ENCODE assay signal across 14 cellular contexts in the genomic region with DNA sequence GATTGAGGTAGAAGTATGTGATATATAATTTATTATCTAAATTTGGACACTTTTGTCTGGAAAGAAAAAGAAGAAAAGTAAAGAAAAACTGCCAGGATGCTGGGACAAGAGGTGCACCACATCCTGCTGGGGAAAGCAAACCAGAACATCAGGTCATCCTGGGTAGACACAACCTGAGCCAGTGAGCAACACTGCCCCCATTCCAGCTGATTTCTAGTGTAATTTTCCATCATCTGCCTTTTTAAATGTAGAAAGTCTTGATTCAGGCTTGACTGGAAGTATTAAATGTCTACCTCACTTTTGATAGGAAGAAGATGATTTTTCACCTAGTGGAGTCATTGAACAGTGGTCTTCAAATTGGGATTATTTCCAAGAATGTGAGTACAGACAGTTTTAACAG.
DNase-seq lines count a peak whose midpoint lies in the region; ATAC-seq and TF ChIP-seq lines count a peak whose summit lies in the region.
"Had no signal": no experiment of that assay in that cellular context is flagged by ENCODE, and none has a peak within 500 bp of the region (broad histone marks: within the 10 kb centered on the region; RNA-seq: fewer than 3 reads in every experiment).

No MANE protein-coding gene starts in this region.

- ATAC-seq in left ventricle myocardium superior: no peak
- no peak for ATAC-seq in GM19463 (IDR thresholded peaks at IDR 0.05; ENCODE audit: unreplicated experiment)
- ATAC-seq in HG02642 (IDR thresholded peaks at IDR 0.05; ENCODE audit: poor library complexity, unreplicated experiment): no peak
- no peak for ATAC-seq in HG03460 (IDR thresholded peaks at IDR 0.05; ENCODE audit: unreplicated experiment)
- ATAC-seq: natural killer cell treated with Interleukin-12 subunit alpha and Interleukin-12 subunit beta and Interleukin-15 and Interleukin-18, amount 100 ng/mL, for 72 hours had no signal

- no peak overlapping the region for H2BK5ac ChIP-seq in mesendoderm (ENCODE audit: low read length)

- no peak overlapping the region for H3K9ac ChIP-seq in mesendoderm (ENCODE audit: low read length)

- peak in 1 of 2 donors; percentile 4 for DNase-seq in cardiac muscle cell (ENCODE audit: low read depth in 1 of 2, low spot score in 1 of 2)
- DNase-seq in left ventricle myocardium superior: no peak
- peak; percentile 44 for DNase-seq in astrocyte of the hippocampus (ENCODE audit: low read depth, low spot score)
- peak; percentile 37 for DNase-seq in mesendoderm
- DNase-seq in H7: no peak
- DNase-seq: anterior cingulate cortex; DND-41; NCI-H2171 treated with DMSO at 0.1 percent for 48 hours; stimulated activated naive CD4-positive, alpha-beta T cell; T1000 had no signal

- no peak overlapping the region for H3K56ac ChIP-seq in mesendoderm (ENCODE audit: low read length)

- intact Hi-C loops in left ventricle myocardium superior (cut with micrococcal nuclease): loop anchor here (2.0 kb wide), 1 partner anchor 60 kb away; no protein-coding TSS in a partner anchor

- H3K4me3 ChIP-seq in cardiac muscle cell (no peak overlapping the region), mesendoderm (ENCODE audit: low read length) (no peak overlapping the region), H7 (ENCODE audit: insufficient read depth, low read depth, low read length) (no peak overlapping the region)

- H4K5ac ChIP-seq in mesendoderm (ENCODE audit: low read length): no peak overlapping the region

- H3K79me1 ChIP-seq in mesendoderm (ENCODE audit: low read length): no peaks in the 10 kb centered on the region

- H2BK120ac ChIP-seq in mesendoderm (ENCODE audit: low read depth, low read length): no peak overlapping the region

- H3K27me3 ChIP-seq in cardiac muscle cell (no peaks in the 10 kb centered on the region), mesendoderm (ENCODE audit: insufficient read depth, low read length, poor library complexity) (no peaks in the 10 kb centered on the region), H7 (ENCODE audit: control insufficient read depth, insufficient read depth, low read length) (no peaks in the 10 kb centered on the region)

- no peak overlapping the region for H3K4me2 ChIP-seq in mesendoderm (ENCODE audit: low read length)

- no peak overlapping the region for H2AK5ac ChIP-seq in mesendoderm (ENCODE audit: low read length)

- H3K9me3 ChIP-seq in cardiac muscle cell (ENCODE audit: low read depth): no peaks in the 10 kb centered on the region

- H3K4me1 ChIP-seq in cardiac muscle cell (ENCODE audit: low read depth) (peaks cover 15% of the 10 kb centered on the region), mesendoderm (ENCODE audit: control insufficient read depth, low read depth, low read length) (no peaks in the 10 kb centered on the region)

- TF ChIP-seq CTCF in cardiac muscle cell (IDR thresholded peaks at IDR 0.05; ENCODE audit: low read depth, low read length): no peak

- H3K18ac ChIP-seq in mesendoderm (ENCODE audit: low read length): no peak overlapping the region

- H3K27ac ChIP-seq in cardiac muscle cell: peak overlapping the region; percentile 86
- H3K27ac ChIP-seq in mesendoderm (ENCODE audit: low read depth, low read length): no peak overlapping the region

- no peaks in the 10 kb centered on the region for H3K79me2 ChIP-seq in mesendoderm (ENCODE audit: control insufficient read depth, insufficient read depth, low read length)

- H2BK15ac ChIP-seq in mesendoderm (replicated peaks; ENCODE audit: low read depth): no peak overlapping the region

- no peak overlapping the region for H3K4ac ChIP-seq in mesendoderm (ENCODE audit: low read depth, low read length)

- H4K8ac ChIP-seq in mesendoderm (ENCODE audit: low read depth, low read length): no peak overlapping the region

- H3K36me3 ChIP-seq in cardiac muscle cell (no peaks in the 10 kb centered on the region), mesendoderm (ENCODE audit: control insufficient read depth, insufficient read depth, low read length) (no peaks in the 10 kb centered on the region), H7 (replicated peaks; ENCODE audit: control insufficient read depth, insufficient read depth, low read length) (no peaks in the 10 kb centered on the region)

- no peak overlapping the region for H3K23ac ChIP-seq in mesendoderm (ENCODE audit: low read length)

Comparison
In these comparisons a context has a peak if more than half of its experiments do, and no peak if none do; other contexts are left out.
1. DNase-seq: peak in astrocyte of the hippocampus (single experiment) and mesendoderm (single experiment); none in left ventricle myocardium superior (single experiment) and H7 (single experiment).